ENCODE assay signal across 8 cellular contexts in the genomic region with DNA sequence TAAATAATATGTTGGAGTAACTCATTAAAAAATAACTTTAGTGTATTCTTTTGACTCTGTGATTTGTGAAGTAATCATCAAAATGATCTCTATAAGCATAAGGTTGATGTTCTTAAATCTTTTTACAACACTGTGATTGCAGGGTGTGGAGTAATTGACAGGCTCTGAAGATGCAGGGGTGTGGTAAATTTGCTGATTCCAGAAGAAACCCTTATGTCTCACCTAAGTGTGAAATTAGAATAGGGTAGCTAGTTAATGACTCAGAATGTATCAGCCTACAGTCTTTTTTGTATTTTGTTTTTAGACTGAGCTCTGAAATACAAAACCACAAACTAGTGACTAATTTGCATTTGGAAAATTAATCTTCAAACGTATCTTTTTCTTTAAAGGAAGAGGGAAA. TPM values are rescaled to one million over a fixed set of nuclear protein-coding genes. Genes with fewer than 3 reads are reported as not detected.
DNase-seq lines count a peak whose midpoint lies in the region; ATAC-seq, FAIRE-seq and TF ChIP-seq lines count a peak whose summit lies in the region.

No MANE protein-coding gene starts in this region.

- BruUV-seq in GM12878 (replicated peaks; lab: Mats Ljungman, UMichigan): no TSS peak

- H3K27me3 Mint-ChIP-seq in CD4-positive, alpha-beta T cell: no peaks in the 10 kb centered on the region

- H3K4me3 ChIP-seq in GM12878: peak overlapping the region; percentile 44

- POLR2A ChIA-PET in CD4-positive, alpha-beta T cell (lab: Charles Lee): no interaction called here
- POLR2A ChIA-PET in GM12878 (lab: Charles Lee): interaction anchor here (0.5 to 2.7 kb wide), 8 partner anchors 10 to 128 kb away, joined by 3 to 13 read pairs (median 4); partner anchors contain the start of genes FKBP3, KLHL28 and TOGARAM1
- POLR2A ChIA-PET in HEK293T (lab: Yijun Ruan, JAX): no interaction called here

- no peaks in the 10 kb centered on the region for H3K9me3 Mint-ChIP-seq in CD4-positive, alpha-beta T cell

- intact Hi-C loops in CD4-positive, alpha-beta T cell (cut with DNase I, micrococcal nuclease): no loop called here
- intact Hi-C loops in GM12878 (cut with micrococcal nuclease; ENCODE audit: unreplicated experiment): loop anchor here (5.0 kb wide), 1 partner anchor 193 kb away; a partner anchor contains a TSS

- 0% methylated on average over 1 of the region's 1 CpG for WGBS in GM12878 (ENCODE audit: insufficient coverage, insufficient replicate concordance, low lambda C conversion rate, missing lambda C conversion rate)

- peak; percentile 61 for ATAC-seq in CD4-positive, alpha-beta T cell (ENCODE audit: poor library complexity)
- ATAC-seq in GM19324 (IDR thresholded peaks at IDR 0.05; ENCODE audit: low FRiP score, unreplicated experiment) (peak; percentile 43), HG03175 (IDR thresholded peaks at IDR 0.05; ENCODE audit: unreplicated experiment) (peak; percentile 82), GM12878 (peak; percentile 71)

- H3K4me2 ChIP-seq in GM12878 (ENCODE audit: control insufficient read depth, insufficient read depth): peak overlapping the region; percentile 19

- no peak for TF ChIP-seq POLR2A in GM12878 (IDR thresholded peaks at IDR 0.05; ENCODE audit: low read depth, low read length)

- H3K36me3 ChIP-seq in GM12878 (ENCODE audit: control insufficient read depth in 2 of 2, insufficient read depth in 2 of 2, low read length in 1 of 2): peaks cover 0 to 2% of the 10 kb centered on the region in 2 experiments; a peak in 1 of 4 replicates

- H3K27ac Mint-ChIP-seq in CD4-positive, alpha-beta T cell: peak overlapping the region; percentile 59

- no peak overlapping the region for H2AFZ ChIP-seq in GM12878 (ENCODE audit: control insufficient read depth, low read depth, low read length)

- peaks cover 92% of the 10 kb centered on the region for H3K79me2 ChIP-seq in GM12878 (ENCODE audit: control insufficient read depth, insufficient read depth, low read length)

- in situ Hi-C loops in GM12878 (cut with MboI): no loop called here

- no peak for DNase-seq in CD4-positive, alpha-beta T cell
- DNase-seq in GM12878 (ENCODE audit: low read depth, low spot score) (no peak), LoVo (ENCODE audit: low spot score) (no peak), HEK293T (ENCODE audit: extremely low spot score) (no peak), SIG-M5 treated with dmso at 0.1 percent for 504 hours (lab: John Stamatoyannopoulos, UW; ENCODE audit: unreplicated experiment) (no peak), NCI-H187 (lab: John Stamatoyannopoulos, UW) (no peak)

- no peaks in the 10 kb centered on the region for H3K27me3 ChIP-seq in CD4-positive, alpha-beta T cell (ENCODE audit: control insufficient read depth, insufficient read depth, low read length)
- H3K27me3 ChIP-seq in GM12878 (replicated peaks in 1 of 2; ENCODE audit: control insufficient read depth in 2 of 2, insufficient read depth in 2 of 2, low read length in 1 of 2): no peaks in the 10 kb centered on the region

- no peak overlapping the region for H3K27ac ChIP-seq in CD4-positive, alpha-beta T cell (ENCODE audit: low read depth, low read length)
- peak overlapping the region; percentile 3; the same call in 1 of the 2 replicates for H3K27ac ChIP-seq in GM12878 (ENCODE audit: control insufficient read depth, insufficient read depth)

- no peaks in the 10 kb centered on the region for H3K9me3 ChIP-seq in CD4-positive, alpha-beta T cell (ENCODE audit: control insufficient read depth, low read length)
- peaks cover 2% of the 10 kb centered on the region; the same call in 2 of the 3 replicates for H3K9me3 ChIP-seq in GM12878 (replicated peaks; ENCODE audit: control insufficient read depth, insufficient read depth, low read length)

- H4K20me1 ChIP-seq in GM12878 (ENCODE audit: control insufficient read depth, insufficient read depth): no peaks in the 10 kb centered on the region

- SMC1A ChIA-PET in GM12878 (lab: Charles Lee; ENCODE audit: uncharacterized antibody, unreplicated experiment): interaction anchor here (0.6 to 1.7 kb wide), 7 partner anchors 9 to 128 kb away, joined by 3 to 5 read pairs (median 4); partner anchors contain the start of genes FANCM, KLHL28 and TOGARAM1

- no peak for FAIRE-seq in GM12878 (lab: Jason Lieb, UNC)

- H3K36me3 Mint-ChIP-seq in CD4-positive, alpha-beta T cell (ENCODE audit: low read depth): peaks cover 23% of the 10 kb centered on the region

- no peak overlapping the region for H3K9ac ChIP-seq in GM12878 (ENCODE audit: control insufficient read depth, insufficient read depth, low read length)

- peaks cover 75% of the 10 kb centered on the region for H3K4me1 Mint-ChIP-seq in CD4-positive, alpha-beta T cell (ENCODE audit: low read depth)

- H3K4me3 Mint-ChIP-seq in CD4-positive, alpha-beta T cell: peak overlapping the region; percentile 17

- H3K4me1 ChIP-seq in GM12878 (ENCODE audit: control insufficient read depth, insufficient read depth, low read length): peaks cover 16% of the 10 kb centered on the region

- RAD21 ChIA-PET in GM12878 (lab: Charles Lee; ENCODE audit: unreplicated experiment): interaction anchor here (0.7 kb wide), 2 partner anchors 9 to 68 kb away, joined by 3 read pairs; no protein-coding TSS in a partner anchor

- TF ChIP-seq CTCF in CD4-positive, alpha-beta T cell (IDR thresholded peaks at IDR 0.05): no peak
- TF ChIP-seq CTCF in GM12878 (IDR thresholded peaks at IDR 0.05 in 2 of 3, conservative IDR thresholded peaks at IDR 0.05 in 1 of 3; ENCODE audit: control insufficient read depth in 2 of 3, extremely low read depth in 1 of 3, insufficient read depth in 1 of 3, low read depth in 3 of 3, low read length in 3 of 3): no peak

- TF ChIP-seq RAD21 in GM12878 (IDR thresholded peaks at IDR 0.05; ENCODE audit: insufficient read depth, low read depth, low read length): no peak

- TF ChIP-seq EP300 in GM12878 (IDR thresholded peaks at IDR 0.05; ENCODE audit: borderline replicate concordance in 1 of 2, control insufficient read depth in 1 of 2, low read depth in 2 of 2, low read length in 2 of 2): peak; percentile 16 to 24; a peak in 1 of 4 replicates

- CTCF ChIA-PET in CD4-positive, alpha-beta T cell (lab: Charles Lee): no interaction called here
- CTCF ChIA-PET in GM12878 (lab: Yijun Ruan, JAX): interaction anchor here (0.7 to 1.3 kb wide), 2 partner anchors 49 to 163 kb away, joined by 3 to 4 read pairs; partner anchors contain the start of gene MIS18BP1
- CTCF ChIA-PET in HEK293T (lab: Yijun Ruan, JAX): no interaction called here

RNA-seq across cellular contexts. Expression of gene PRPF39, which starts 5.9 kb away (rescaled TPM):
- 10 to 100 TPM; 58.9 to 64.3 TPM for total RNA-seq in CD4-positive, alpha-beta T cell
- 237 and 261 TPM in 2 replicates for total RNA-seq in GM12878 (2013; cell fraction: nucleolus; rRNA removed)
- total RNA-seq in GM12878 (2014; rRNA removed): 34.6 and 46.8 TPM in 2 replicates
- total RNA-seq in GM12878 (2014; rRNA removed; fragmentation: Illumina TruSeq; extraction: Trizol): 41.0 and 43.8 TPM in 2 replicates
- total RNA-seq in GM12878 (2021): 41.7 and 43.2 TPM in 2 replicates
- 12.4 TPM for polyA plus RNA-seq in GM12878 (2011; ENCODE audit: low read depth)
- polyA plus RNA-seq in GM12878 (2011; rRNA removed): 91.7 and 114 TPM in 2 replicates
- 19.8 and 24.0 TPM in 2 replicates for polyA plus RNA-seq in GM12878 (2011; cell fraction: cytosol; rRNA removed)
- 192 and 336 TPM in 2 replicates for polyA plus RNA-seq in GM12878 (2011; cell fraction: nucleus; rRNA removed)
- polyA plus RNA-seq in GM12878 (2012): 22.6 and 30.5 TPM in 2 replicates
- polyA plus RNA-seq in GM12878 (2014; fragmentation: Illumina TruSeq; extraction: Trizol): 39.3 and 56.1 TPM in 2 replicates
- 10 to 100 TPM; 22.1 to 22.3 TPM for polyA plus RNA-seq in GM12878 (2014; fragmentation: Nextera tagmentation; extraction: Ambion mirVana)
- 43.7 and 43.8 TPM in 2 replicates for polyA plus RNA-seq in GM12878 (2014; rRNA removed)
- polyA plus RNA-seq in GM12878 (2016; fragmentation: Nextera tagmentation; extraction: Ambion mirVana): 10 to 100 TPM; 32.7 to 33.7 TPM
- polyA minus RNA-seq in GM12878 (2011; rRNA and poly(A)+ RNA removed): 61.7 and 78.6 TPM in 2 replicates
- polyA minus RNA-seq in GM12878 (2011; cell fraction: cytosol; rRNA and poly(A)+ RNA removed): 7.5 and 12.7 TPM in 2 replicates
- polyA minus RNA-seq in GM12878 (2011; cell fraction: nucleus; rRNA and poly(A)+ RNA removed): 168 and 210 TPM in 2 replicates

RNA-seq across cellular contexts. Expression of gene FKBP3, which starts 44.5 kb away (rescaled TPM):
- 10 to 100 TPM; 36.0 to 40.2 TPM for total RNA-seq in CD4-positive, alpha-beta T cell
- 35.3 and 37.9 TPM in 2 replicates for total RNA-seq in GM12878 (2013; cell fraction: nucleolus; rRNA removed)
- total RNA-seq in GM12878 (2014; rRNA removed) (65.4 and 67.2 TPM in 2 replicates), GM12878 (2014; rRNA removed; fragmentation: Illumina TruSeq; extraction: Trizol) (71.0 and 75.9 TPM in 2 replicates), GM12878 (2021) (78.7 and 82.0 TPM in 2 replicates)
- polyA plus RNA-seq in GM12878 (2011; ENCODE audit: low read depth): 45.4 TPM
- polyA plus RNA-seq in GM12878 (2011; rRNA removed) (83.1 and 148 TPM in 2 replicates), GM12878 (2014; fragmentation: Illumina TruSeq; extraction: Trizol) (141 and 149 TPM in 2 replicates), GM12878 (2014; fragmentation: Nextera tagmentation; extraction: Ambion mirVana) (100 to 1,000 TPM; 148 to 169 TPM), GM12878 (2014; rRNA removed) (87.9 and 116 TPM in 2 replicates), GM12878 (2016; fragmentation: Nextera tagmentation; extraction: Ambion mirVana) (100 to 1,000 TPM; 205 to 218 TPM)
- 15.9 and 20.3 TPM in 2 replicates for polyA plus RNA-seq in GM12878 (2011; cell fraction: cytosol; rRNA removed)
- polyA plus RNA-seq in GM12878 (2011; cell fraction: nucleus; rRNA removed): 26.9 and 39.0 TPM in 2 replicates
- 66.7 and 69.1 TPM in 2 replicates for polyA plus RNA-seq in GM12878 (2012)
- polyA minus RNA-seq in GM12878 (2011; rRNA and poly(A)+ RNA removed): 6.6 and 10.6 TPM in 2 replicates
- polyA minus RNA-seq in GM12878 (2011; cell fraction: cytosol; rRNA and poly(A)+ RNA removed): 4.7 and 7.4 TPM in 2 replicates
- polyA minus RNA-seq in GM12878 (2011; cell fraction: nucleus; rRNA and poly(A)+ RNA removed): 9.2 and 14.8 TPM in 2 replicates

RNA-seq across cellular contexts. Expression of gene FANCM, which starts 45.9 kb away (rescaled TPM):
- 1 to 10 TPM; 6.1 to 8.8 TPM for total RNA-seq in CD4-positive, alpha-beta T cell
- total RNA-seq in GM12878 (2013; cell fraction: nucleolus; rRNA removed): 61.2 and 63.0 TPM in 2 replicates
- total RNA-seq in GM12878 (2014; rRNA removed) (10.2 and 12.0 TPM in 2 replicates), GM12878 (2014; rRNA removed; fragmentation: Illumina TruSeq; extraction: Trizol) (14.3 and 14.6 TPM in 2 replicates), GM12878 (2021) (11.4 and 13.0 TPM in 2 replicates)
- 1.2 TPM for polyA plus RNA-seq in GM12878 (2011; ENCODE audit: low read depth)
- polyA plus RNA-seq in GM12878 (2011; rRNA removed) (9.8 and 17.1 TPM in 2 replicates), GM12878 (2014; fragmentation: Illumina TruSeq; extraction: Trizol) (7.9 and 8.7 TPM in 2 replicates), GM12878 (2014; fragmentation: Nextera tagmentation; extraction: Ambion mirVana) (1 to 10 TPM; 6.4 to 7.7 TPM), GM12878 (2014; rRNA removed) (7.8 and 9.7 TPM in 2 replicates), GM12878 (2016; fragmentation: Nextera tagmentation; extraction: Ambion mirVana) (10 to 100 TPM; 14.0 to 17.6 TPM)
- polyA plus RNA-seq in GM12878 (2011; cell fraction: cytosol; rRNA removed): 3.6 and 4.1 TPM in 2 replicates
- polyA plus RNA-seq in GM12878 (2011; cell fraction: nucleus; rRNA removed): 10.2 and 10.4 TPM in 2 replicates
- polyA plus RNA-seq in GM12878 (2012): 3.0 and 4.4 TPM in 2 replicates
- 13.5 and 17.3 TPM in 2 replicates for polyA minus RNA-seq in GM12878 (2011; rRNA and poly(A)+ RNA removed)
- polyA minus RNA-seq in GM12878 (2011; cell fraction: cytosol; rRNA and poly(A)+ RNA removed): 4.4 and 10.5 TPM in 2 replicates
- polyA minus RNA-seq in GM12878 (2011; cell fraction: nucleus; rRNA and poly(A)+ RNA removed): 23.2 and 37.9 TPM in 2 replicates
